In genomic region chr12:93767524-93767863, GRCh38 we compare ENCODE assay signal across 10 cellular contexts.
DNase-seq lines count a peak whose midpoint lies in the region; ATAC-seq and TF ChIP-seq lines count a peak whose summit lies in the region.
"Had no signal": no experiment of that assay in that cellular context is flagged by ENCODE, and none has a peak within 500 bp of the region (broad histone marks: within the 10 kb centered on the region; RNA-seq: fewer than 3 reads in every experiment).

No MANE protein-coding gene starts in this region.

- no peaks in the 10 kb centered on the region for H3K36me3 ChIP-seq in adipocyte (ENCODE audit: control insufficient read depth, insufficient read depth, low read length, severe bottlenecking)

- CTCF ChIA-PET in CD4-positive, alpha-beta T cell (lab: Charles Lee) = interaction anchor here (0.8 to 4.1 kb wide), 9 partner anchors 9 to 334 kb away, joined by 3 to 77 read pairs (median 7); no protein-coding TSS in a partner anchor

- H3K9ac ChIP-seq in adipocyte (ENCODE audit: low read length) = peak overlapping the region; percentile 36

- H3K27me3 ChIP-seq in CD4-positive, alpha-beta T cell (ENCODE audit: control insufficient read depth, insufficient read depth, low read length) = no peaks in the 10 kb centered on the region
- H3K27me3 ChIP-seq in adipocyte (replicated peaks; ENCODE audit: control insufficient read depth, insufficient read depth, low read length) = no peaks in the 10 kb centered on the region

- H3K4me3 Mint-ChIP-seq in CD4-positive, alpha-beta T cell = no peak overlapping the region
- peak overlapping the region; percentile 11 for H3K4me3 Mint-ChIP-seq in natural killer cell
- no peak overlapping the region for H3K4me3 Mint-ChIP-seq in naive thymus-derived CD8-positive, alpha-beta T cell
- H3K4me3 Mint-ChIP-seq: activated B cell treated with CpG ODN at 0.5 μM for 24 hours had no signal

- no peaks in the 10 kb centered on the region for H3K9me3 ChIP-seq in CD4-positive, alpha-beta T cell (ENCODE audit: control insufficient read depth, low read length)
- H3K9me3 ChIP-seq in adipocyte (ENCODE audit: control insufficient read depth, low read length) = no peaks in the 10 kb centered on the region

- peaks cover 28% of the 10 kb centered on the region for H3K4me1 Mint-ChIP-seq in CD4-positive, alpha-beta T cell (ENCODE audit: low read depth)
- peaks cover 34 to 44% of the 10 kb centered on the region in 2 donors for H3K4me1 Mint-ChIP-seq in natural killer cell
- peaks cover 8 to 40% (median 19%) of the 10 kb centered on the region in 4 donors for H3K4me1 Mint-ChIP-seq in naive thymus-derived CD8-positive, alpha-beta T cell

- H3K9me3 Mint-ChIP-seq in CD4-positive, alpha-beta T cell = no peaks in the 10 kb centered on the region
- no peaks in the 10 kb centered on the region for H3K9me3 Mint-ChIP-seq in natural killer cell
- peaks cover 0 to 2% (median 0%) of the 10 kb centered on the region in 9 donors for H3K9me3 Mint-ChIP-seq in naive thymus-derived CD8-positive, alpha-beta T cell

- no peak overlapping the region for H3K27ac ChIP-seq in CD4-positive, alpha-beta T cell (ENCODE audit: low read depth, low read length)

- no peaks in the 10 kb centered on the region for H3K27me3 Mint-ChIP-seq in CD4-positive, alpha-beta T cell
- H3K27me3 Mint-ChIP-seq in natural killer cell (ENCODE audit: low read depth in 2 of 2) = no peaks in the 10 kb centered on the region
- no peaks in the 10 kb centered on the region for H3K27me3 Mint-ChIP-seq in naive thymus-derived CD8-positive, alpha-beta T cell
- H3K27me3 Mint-ChIP-seq: activated B cell treated with CpG ODN at 0.5 μM for 24 hours had no signal

- intact Hi-C loops in CD4-positive, alpha-beta T cell (cut with DNase I, micrococcal nuclease) = loop anchor here (1.0 to 10.0 kb wide), 4 partner anchors 200 to 335 kb away; no protein-coding TSS in a partner anchor
- intact Hi-C loops in natural killer cell (cut with micrococcal nuclease) = loop anchor here (1.0 kb wide), 3 partner anchors 18 to 335 kb away; no protein-coding TSS in a partner anchor

- peak; percentile 21 for ATAC-seq in CD4-positive, alpha-beta T cell (ENCODE audit: poor library complexity)
- ATAC-seq in natural killer cell (peak; percentile 68 to 75 (median 69)), HG03097 (IDR thresholded peaks at IDR 0.05; ENCODE audit: low FRiP score, unreplicated experiment) (no peak)
- ATAC-seq in naive thymus-derived CD8-positive, alpha-beta T cell = no peak

- peaks cover 25% of the 10 kb centered on the region for H3K4me1 ChIP-seq in adipocyte (ENCODE audit: control insufficient read depth, insufficient read depth, low read length)

- POLR2A ChIA-PET in CD4-positive, alpha-beta T cell (lab: Charles Lee) = interaction anchor here (1.0 to 1.2 kb wide), 2 partner anchors 17 to 25 kb away, joined by 3 read pairs; no protein-coding TSS in a partner anchor
- POLR2A ChIA-PET in naive thymus-derived CD8-positive, alpha-beta T cell (lab: Charles Lee) = interaction anchor here (0.6 kb wide), 2 partner anchors 95 to 154 kb away, joined by 3 read pairs; no protein-coding TSS in a partner anchor

- no peak for DNase-seq in CD4-positive, alpha-beta T cell
- DNase-seq in Kasumi-1 (lab: John Stamatoyannopoulos, UW) (peak; percentile 71 to 74), adipocyte (ENCODE audit: low read depth) (no peak), natural killer cell (no peak), globus pallidus (ENCODE audit: low spot score) (no peak), amniotic stem cell (lab: John Stamatoyannopoulos, UW) (no peak)
- no peak for DNase-seq in naive thymus-derived CD8-positive, alpha-beta T cell
- DNase-seq: activated B cell treated with CpG ODN at 0.5 μM for 24 hours had no signal

- no peak overlapping the region for H3K27ac Mint-ChIP-seq in CD4-positive, alpha-beta T cell
- peak overlapping the region; percentile 57 to 76 for H3K27ac Mint-ChIP-seq in natural killer cell
- H3K27ac Mint-ChIP-seq in naive thymus-derived CD8-positive, alpha-beta T cell = peak overlapping the region in 3 of 10 donors; percentile 2 to 49 (median 4)
- H3K27ac Mint-ChIP-seq: activated B cell treated with CpG ODN at 0.5 μM for 24 hours had no signal

- H3K4me3 ChIP-seq in adipocyte (ENCODE audit: low read length) = no peak overlapping the region
- H3K4me3 ChIP-seq: skin epidermis had no signal

- no peak for TF ChIP-seq CTCF in CD4-positive, alpha-beta T cell (IDR thresholded peaks at IDR 0.05)
- no peak for TF ChIP-seq CTCF in natural killer cell (IDR thresholded peaks at IDR 0.05)

- H3K36me3 Mint-ChIP-seq in CD4-positive, alpha-beta T cell (ENCODE audit: low read depth) = no peaks in the 10 kb centered on the region
- no peaks in the 10 kb centered on the region for H3K36me3 Mint-ChIP-seq in natural killer cell
- peaks cover 0 to 5% (median 0%) of the 10 kb centered on the region in 3 donors for H3K36me3 Mint-ChIP-seq in naive thymus-derived CD8-positive, alpha-beta T cell

Comparison
In these comparisons a context has a peak if more than half of its experiments do, and no peak if none do; other contexts are left out.
1. ATAC-seq: peak in CD4-positive, alpha-beta T cell (single experiment) and natural killer cell (3 of 3); none in HG03097 (single experiment) and naive thymus-derived CD8-positive, alpha-beta T cell (0 of 2).
2. DNase-seq: peak in Kasumi-1 (2 of 2); none in CD4-positive, alpha-beta T cell (0 of 10), adipocyte (single experiment), natural killer cell (single experiment), naive thymus-derived CD8-positive, alpha-beta T cell (0 of 10), globus pallidus (single experiment) and amniotic stem cell (single experiment).